Comparison of ENCODE assay signal across 8 cellular contexts in the genomic region with DNA sequence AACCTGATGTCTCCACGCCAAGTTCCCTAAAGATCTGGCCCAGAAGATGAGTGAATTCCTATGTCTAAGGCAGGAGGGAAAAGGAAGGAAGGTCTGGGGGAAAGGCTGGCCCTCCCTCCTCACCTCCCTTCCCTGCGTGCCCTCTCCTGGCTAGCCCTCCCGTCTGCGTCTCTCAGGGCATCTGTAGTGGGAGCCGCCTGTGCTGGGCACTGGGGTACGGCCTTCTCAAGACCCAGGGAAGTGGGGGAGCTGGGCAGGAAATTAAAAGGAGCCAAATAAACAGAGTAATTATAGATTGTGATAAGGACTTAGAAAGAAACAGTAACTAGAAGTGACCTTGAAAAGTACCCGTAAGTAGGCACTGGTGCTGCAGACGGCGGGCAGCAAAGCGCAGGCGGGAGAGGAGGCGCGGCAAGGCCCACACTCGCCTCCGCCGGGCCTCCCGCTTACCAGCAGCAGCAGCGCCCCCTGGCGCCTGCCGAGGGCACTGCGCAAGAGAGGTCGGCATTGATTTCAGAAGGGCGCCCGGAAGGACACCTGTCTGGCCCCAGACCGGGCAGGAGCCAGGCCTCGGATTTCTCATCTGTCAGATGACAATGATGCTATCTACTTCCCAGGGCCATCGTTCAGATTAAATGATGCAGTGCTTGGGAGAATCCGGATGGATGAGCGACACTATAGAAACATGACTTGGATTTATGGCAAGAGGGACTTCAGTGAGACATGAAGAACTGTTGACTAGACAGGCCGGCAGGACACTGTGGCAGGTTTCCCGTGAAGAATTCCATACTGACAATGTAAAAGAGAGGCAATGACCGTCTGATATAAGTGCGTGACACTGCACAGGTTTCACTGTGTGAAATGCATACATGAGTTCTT. TPM values are rescaled to one million over a fixed set of nuclear protein-coding genes. Genes with fewer than 3 reads are reported as not detected.
A peak's percentile ranks its signal among the peaks of the same experiment; 100 is the strongest.
DNase-seq lines count a peak whose midpoint lies in the region; ATAC-seq and TF ChIP-seq lines count a peak whose summit lies in the region.

No MANE protein-coding gene starts in this region.

- peak; percentile 47 to 83 (median 59) for TF ChIP-seq CTCF in esophagus muscularis mucosa (IDR thresholded peaks at IDR 0.05)

- H2BK12ac ChIP-seq in neuronal stem cell (ENCODE audit: low read length) = no peak overlapping the region

- peaks cover 0 to 7% (median 0%) of the 10 kb centered on the region in 4 donors for H3K4me1 ChIP-seq in esophagus muscularis mucosa
- no peaks in the 10 kb centered on the region for H3K4me1 ChIP-seq in neuronal stem cell (ENCODE audit: control insufficient read depth in 2 of 2, insufficient read depth in 1 of 2, low read depth in 1 of 2, low read length in 2 of 2)

- no peak overlapping the region for H2BK120ac ChIP-seq in neuronal stem cell (ENCODE audit: low read depth, low read length)

- H3K4me3 ChIP-seq in esophagus muscularis mucosa (no peak overlapping the region), neuronal stem cell (ENCODE audit: low read length in 2 of 2) (no peak overlapping the region)

- no peak overlapping the region for H3K18ac ChIP-seq in neuronal stem cell (ENCODE audit: low read length)

- no peak overlapping the region for H3K4me2 ChIP-seq in neuronal stem cell (ENCODE audit: insufficient read depth, low read length, poor library complexity, severe bottlenecking)

- no peak overlapping the region for H3K4ac ChIP-seq in neuronal stem cell (ENCODE audit: low read length)

- no peak overlapping the region for H2BK5ac ChIP-seq in neuronal stem cell (ENCODE audit: low read length)

- DNase-seq in NCI-H226 (peak; percentile 42), esophagus muscularis mucosa (ENCODE audit: extremely low spot score) (no peak), neuronal stem cell (ENCODE audit: low spot score) (peak; percentile 69), superior temporal gyrus (ENCODE audit: extremely low spot score) (peak; percentile 34)
- peak; percentile 47 to 65 (median 56) for DNase-seq in activated CD8-positive, alpha-beta memory T cell treated with anti-CD3 and anti-CD28 coated beads for 48 hours (ENCODE audit: low read depth in 2 of 3, low spot score in 2 of 3)

- H3K79me1 ChIP-seq in neuronal stem cell (ENCODE audit: low read depth, low read length) = no peaks in the 10 kb centered on the region

- no peak overlapping the region for H4K91ac ChIP-seq in neuronal stem cell (ENCODE audit: low read depth, low read length, poor library complexity)

- H3K36me3 ChIP-seq in esophagus muscularis mucosa (no peaks in the 10 kb centered on the region), neuronal stem cell (replicated peaks in 1 of 2; ENCODE audit: control insufficient read depth in 2 of 2, insufficient read depth in 2 of 2, low read length in 2 of 2) (no peaks in the 10 kb centered on the region)

- ATAC-seq in GM18502 (IDR thresholded peaks at IDR 0.05; ENCODE audit: poor library complexity, unreplicated experiment) (peak; percentile 87), HG02623 (IDR thresholded peaks at IDR 0.05; ENCODE audit: unreplicated experiment) (peak; percentile 91), HG03196 (IDR thresholded peaks at IDR 0.05; ENCODE audit: unreplicated experiment) (no peak)

- H3K27ac ChIP-seq in esophagus muscularis mucosa (replicated peaks in 1 of 4) = no peak overlapping the region
- no peak overlapping the region for H3K27ac ChIP-seq in neuronal stem cell (replicated peaks; ENCODE audit: low read length)

- no peak for TF ChIP-seq EP300 in esophagus muscularis mucosa (IDR thresholded peaks at IDR 0.05)

- H4K8ac ChIP-seq in neuronal stem cell (ENCODE audit: low read depth, low read length) = no peak overlapping the region

- H2BK15ac ChIP-seq in neuronal stem cell (ENCODE audit: low read length) = no peak overlapping the region

- intact Hi-C loops in esophagus muscularis mucosa (cut with DNase I) = no loop called here

- H2AFZ ChIP-seq in neuronal stem cell (ENCODE audit: low read length) = no peak overlapping the region

- no peak overlapping the region for H2AK5ac ChIP-seq in neuronal stem cell (ENCODE audit: low read depth, low read length)

- no peaks in the 10 kb centered on the region for H3K9me3 ChIP-seq in esophagus muscularis mucosa
- no peaks in the 10 kb centered on the region for H3K9me3 ChIP-seq in neuronal stem cell (replicated peaks in 1 of 2; ENCODE audit: control insufficient read depth in 2 of 2, insufficient read depth in 1 of 2, low read depth in 1 of 2, low read length in 2 of 2)

- TF ChIP-seq POLR2A in esophagus muscularis mucosa (IDR thresholded peaks at IDR 0.05; ENCODE audit: low read depth) = no peak

- no peak overlapping the region for H3K23ac ChIP-seq in neuronal stem cell (ENCODE audit: low read depth, low read length, poor library complexity)

- 42% methylated on average over 29 of the region's 33 CpGs for WGBS in esophagus muscularis mucosa
- WGBS in neuronal stem cell (ENCODE audit: extremely low coverage in 2 of 2, insufficient read length in 2 of 2, insufficient replicate concordance in 1 of 2), 2 donors = no CpG with 5 or more reads among the region's 33 CpGs

- H3K9ac ChIP-seq in neuronal stem cell (ENCODE audit: low read depth, low read length, poor library complexity) = no peak overlapping the region

- H3K27me3 ChIP-seq in esophagus muscularis mucosa (peaks cover 0 to 17% (median 0%) of the 10 kb centered on the region in 4 donors), neuronal stem cell (ENCODE audit: control insufficient read depth in 3 of 3, insufficient read depth in 3 of 3, low read depth in 1 of 3, low read length in 3 of 3) (no peaks in the 10 kb centered on the region)

- peak overlapping the region; percentile 91 for H3K14ac ChIP-seq in neuronal stem cell (ENCODE audit: low read length)

RNA-seq across cellular contexts. Expression of a gene that starts 7.3 kb away (rescaled TPM):
- not detected for total RNA-seq in esophagus muscularis mucosa
- 0.07 TPM for polyA plus RNA-seq in neuronal stem cell (2013, experiment 1 of 2)
- polyA plus RNA-seq in neuronal stem cell (2013, experiment 2 of 2) = 0.07 TPM

RNA-seq across cellular contexts. Expression of a gene that starts 31.4 kb away (rescaled TPM):
- 1 to 10 TPM in 2 of 4 donors, under 1 TPM in 2; 0.80 to 3.8 (median 1.00) TPM for total RNA-seq in esophagus muscularis mucosa
- polyA plus RNA-seq in neuronal stem cell (2013, experiment 1 of 2) = 0.21 TPM
- polyA plus RNA-seq in neuronal stem cell (2013, experiment 2 of 2) = 0.21 TPM
